Comparison of ENCODE assay signal across 1 cellular context in genomic region chr6:26204332-26205160, GRCh38.
TF ChIP-seq lines count a peak whose summit lies in the region.

No MANE protein-coding gene starts in this region.

TF ChIP-seq in K562, 482 proteins besides CTCF, POLR2A, EP300 and RAD21 (continued from another document and continues in another):
- TF ChIP-seq GABPA (tag; conservative IDR thresholded peaks at IDR 0.05; ENCODE audit: low read depth), result peak; percentile 50
- no peak for TF ChIP-seq USF2 (CRISPR knock-in tag; IDR thresholded peaks at IDR 0.05)
- TF ChIP-seq PCBP2 (IDR thresholded peaks at IDR 0.05; ENCODE audit: low read depth, low read length, poor library complexity, severe bottlenecking), result no peak
- TF ChIP-seq STAT6 (CRISPR knock-in tag; IDR thresholded peaks at IDR 0.05), result peak; percentile 67; the same call in 1 of the 2 replicates
- TF ChIP-seq PHB (CRISPR knock-in tag; IDR thresholded peaks at IDR 0.05), result peak; percentile 85; the same call in 1 of the 2 replicates
- peak; percentile 73; the same call in 1 of the 2 replicates for TF ChIP-seq ESRRA (IDR thresholded peaks at IDR 0.05; ENCODE audit: borderline replicate concordance, low read depth)
- TF ChIP-seq CAMTA2 (CRISPR knock-in tag; conservative IDR thresholded peaks at IDR 0.05), result peak; percentile 72; the same call in 1 of the 2 replicates
- TF ChIP-seq ETS1 (conservative IDR thresholded peaks at IDR 0.05; ENCODE audit: control insufficient read depth, low read depth, low read length), result peak; percentile 88
- TF ChIP-seq PHF8 (IDR thresholded peaks at IDR 0.05; ENCODE audit: borderline replicate concordance, low read length), result peak; percentile 68
- 0 out of 2 replicates have a peak, but pooled peaks have one; percentile 13 for TF ChIP-seq PTRF (tag; IDR thresholded peaks at IDR 0.05)
- TF ChIP-seq HNRNPK (IDR thresholded peaks at IDR 0.05; ENCODE audit: low read depth, low read length, poor library complexity, severe bottlenecking), result no peak
- TF ChIP-seq ETV6 (IDR thresholded peaks at IDR 0.05; ENCODE audit: borderline replicate concordance in 1 of 2, low read depth in 2 of 2, low read length in 1 of 2), result peak in 1 of 2 experiments; percentile 69; a peak in 1 of 4 replicates
- no peak for TF ChIP-seq ETV6 (CRISPR knock-in tag; IDR thresholded peaks at IDR 0.05; ENCODE audit: borderline replicate concordance)
- no peak for TF ChIP-seq SREBF2 (CRISPR knock-in tag; IDR thresholded peaks at IDR 0.05)
- peak; percentile 80; the same call in 1 of the 2 replicates for TF ChIP-seq SOX6 (IDR thresholded peaks at IDR 0.05)
- peak; percentile 91 for TF ChIP-seq CCNT2 (IDR thresholded peaks at IDR 0.05; ENCODE audit: borderline replicate concordance, extremely low read depth, insufficient read length, low read depth, low read length)
- peak; percentile 27; the same call in 1 of the 2 replicates for TF ChIP-seq ZNF766 (CRISPR knock-in tag; conservative IDR thresholded peaks at IDR 0.05)
- TF ChIP-seq THAP12 (CRISPR knock-in tag; IDR thresholded peaks at IDR 0.05), result peak; percentile 89
- no peak for TF ChIP-seq MCM7 (IDR thresholded peaks at IDR 0.05)
- peak; percentile 91; the same call in 1 of the 2 replicates for TF ChIP-seq PREB (CRISPR knock-in tag; IDR thresholded peaks at IDR 0.05)
- peak; percentile 65; the same call in 1 of the 2 replicates for TF ChIP-seq CHD2 (IDR thresholded peaks at IDR 0.05; ENCODE audit: low read depth, low read length)
- peak; percentile 51; the same call in 1 of the 2 replicates for TF ChIP-seq HDAC2 (IDR thresholded peaks at IDR 0.05)
- peak; percentile 95 for TF ChIP-seq ASH1L (IDR thresholded peaks at IDR 0.05; ENCODE audit: borderline replicate concordance, low read depth, partially characterized antibody)
- TF ChIP-seq MCM3 (IDR thresholded peaks at IDR 0.05), result no peak
- peak; percentile 100 for TF ChIP-seq JUND (IDR thresholded peaks at IDR 0.05; ENCODE audit: borderline replicate concordance, low read depth, low read length)
- TF ChIP-seq JUND (tag; IDR thresholded peaks at IDR 0.05; ENCODE audit: borderline replicate concordance, low read depth, low read length), result peak; percentile 100
- TF ChIP-seq ZNF212 (CRISPR knock-in tag; IDR thresholded peaks at IDR 0.05), result no peak
- TF ChIP-seq SRSF7 (optimal IDR thresholded peaks at IDR 0.05; ENCODE audit: low read depth, low read length), result no peak
- peak; percentile 91 for TF ChIP-seq GTF2A2 (tag; IDR thresholded peaks at IDR 0.05)
- no peak for TF ChIP-seq SETDB1 (IDR thresholded peaks at IDR 0.05; ENCODE audit: low read length)
- no peak for TF ChIP-seq ZFP30 (CRISPR knock-in tag; IDR thresholded peaks at IDR 0.05; ENCODE audit: borderline replicate concordance)
- TF ChIP-seq ATF6 (CRISPR knock-in tag; IDR thresholded peaks at IDR 0.05), result peak; percentile 67
- peak; percentile 97 for TF ChIP-seq SIRT6 (IDR thresholded peaks at IDR 0.05; ENCODE audit: low read depth, low read length)
- TF ChIP-seq HCFC1 (IDR thresholded peaks at IDR 0.05; ENCODE audit: low read depth, low read length), result peak; percentile 64; the same call in 1 of the 2 replicates
- TF ChIP-seq CREB5 (CRISPR knock-in tag; IDR thresholded peaks at IDR 0.05), result peak; percentile 84
- no peak for TF ChIP-seq SRSF1 (IDR thresholded peaks at IDR 0.05; ENCODE audit: low read depth, low read length)
- TF ChIP-seq CREBBP (IDR thresholded peaks at IDR 0.05; ENCODE audit: low read depth, low read length), result no peak
- no peak for TF ChIP-seq MAFF (IDR thresholded peaks at IDR 0.05; ENCODE audit: low read length)
- peak; percentile 90 for TF ChIP-seq ELF4 (CRISPR knock-in tag; IDR thresholded peaks at IDR 0.05)
- no peak for TF ChIP-seq SP2 (IDR thresholded peaks at IDR 0.05; ENCODE audit: extremely low read depth, low read depth, low read length, poor library complexity, severe bottlenecking)
- TF ChIP-seq ZBTB5 (IDR thresholded peaks at IDR 0.05), result peak; percentile 100
- peak; percentile 80; the same call in 1 of the 2 replicates for TF ChIP-seq TFAP4 (CRISPR knock-in tag; IDR thresholded peaks at IDR 0.05; ENCODE audit: borderline replicate concordance)
- TF ChIP-seq GABPB1 (CRISPR knock-in tag; IDR thresholded peaks at IDR 0.05), result peak; percentile 67
- peak; percentile 23; the same call in 1 of the 2 replicates for TF ChIP-seq ESRRB (CRISPR knock-in tag; IDR thresholded peaks at IDR 0.05; ENCODE audit: borderline replicate concordance)
- TF ChIP-seq PPARD (CRISPR knock-in tag; IDR thresholded peaks at IDR 0.05), result no peak
- peak; percentile 11; the same call in 1 of the 2 replicates for TF ChIP-seq ZNF518B (CRISPR knock-in tag; IDR thresholded peaks at IDR 0.05)
